Comparison of ENCODE assay signal across 9 cellular contexts in the genomic region with DNA sequence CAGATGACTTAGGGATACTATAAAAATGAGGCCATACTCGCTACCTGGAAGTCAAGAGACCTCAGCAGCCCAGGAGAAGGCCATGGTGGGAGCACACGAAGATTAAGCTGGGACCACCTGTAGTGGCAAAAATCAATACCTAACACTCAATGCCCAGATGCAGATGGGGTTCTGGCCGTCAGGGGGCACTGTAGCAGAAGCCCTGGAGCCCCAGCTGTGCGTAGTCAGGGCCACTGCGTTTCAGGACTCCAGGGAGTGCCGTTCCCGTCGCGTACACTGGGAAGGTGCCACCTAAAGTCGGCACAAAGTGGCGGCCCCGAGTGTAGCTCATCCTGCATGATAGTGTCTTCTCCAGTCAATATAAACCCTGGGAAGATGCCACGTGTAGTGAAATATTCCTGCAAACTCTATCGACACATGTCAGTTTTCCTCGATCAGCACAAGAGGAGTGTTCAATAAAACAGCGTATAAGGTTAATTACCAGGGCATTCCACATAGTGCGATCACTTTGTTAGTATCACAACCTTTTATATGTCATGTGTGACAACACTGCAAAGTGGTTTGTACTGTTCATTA.
A peak's percentile ranks its signal among the peaks of the same experiment; 100 is the strongest.
DNase-seq lines count a peak whose midpoint lies in the region; ATAC-seq, FAIRE-seq and TF ChIP-seq lines count a peak whose summit lies in the region.
"Had no signal": no experiment of that assay in that cellular context is flagged by ENCODE, and none has a peak within 500 bp of the region (broad histone marks: within the 10 kb centered on the region; RNA-seq: fewer than 3 reads in every experiment).

No MANE protein-coding gene starts in this region.

- H3K27ac ChIP-seq in keratinocyte (ENCODE audit: control insufficient read depth, insufficient read depth, low read length) = no peak overlapping the region
- H3K27ac ChIP-seq: SK-N-MC had no signal

- no peaks in the 10 kb centered on the region for H3K79me2 ChIP-seq in keratinocyte (ENCODE audit: control insufficient read depth, insufficient read depth, low read length)

- DNase-seq in AG09319 (ENCODE audit: extremely low read depth, low read depth) (no peak), HEK293T (ENCODE audit: extremely low spot score) (peak; percentile 49), anterior cingulate cortex (lab: John Stamatoyannopoulos, UW) (peak in 47 of 58 donors; percentile 4 to 75 (median 44)), keratinocyte (ENCODE audit: low read depth, low spot score) (no peak), frontal cortex (ENCODE audit: low spot score in 2 of 2) (no peak), amniotic stem cell (lab: John Stamatoyannopoulos, UW) (no peak)
- DNase-seq in activated effector memory CD4-positive, alpha-beta T cell treated with Interleukin-2 at 50 U/mL for 16 hours = no peak

- H3K4me1 ChIP-seq in keratinocyte (ENCODE audit: control insufficient read depth, extremely low read depth, insufficient read depth, low read length) = no peaks in the 10 kb centered on the region

- H2AFZ ChIP-seq in keratinocyte (ENCODE audit: control insufficient read depth, low read length) = no peak overlapping the region

- no peaks in the 10 kb centered on the region for H4K20me1 ChIP-seq in keratinocyte (ENCODE audit: control insufficient read depth, extremely low read depth, insufficient read depth, low read length)

- no peak overlapping the region for H3K9ac ChIP-seq in keratinocyte (ENCODE audit: control insufficient read depth, extremely low read depth, insufficient read depth, low read length)

- POLR2A ChIA-PET in HEK293T (lab: Yijun Ruan, JAX) = no interaction called here

- H3K27me3 ChIP-seq in keratinocyte (ENCODE audit: control insufficient read depth, extremely low read depth, insufficient read depth, low read length) = no peaks in the 10 kb centered on the region

- no peaks in the 10 kb centered on the region for H3K36me3 ChIP-seq in keratinocyte (ENCODE audit: control insufficient read depth in 2 of 2, extremely low read depth in 1 of 2, insufficient read depth in 2 of 2, low read length in 2 of 2)

- no peak for FAIRE-seq in keratinocyte (lab: Jason Lieb, UNC)
- FAIRE-seq in frontal cortex (lab: Jason Lieb, UNC) = no peak

- H3K4me2 ChIP-seq in keratinocyte (ENCODE audit: control insufficient read depth, extremely low read depth, insufficient read depth, low read depth, low read length) = no peak overlapping the region

- ATAC-seq in HG03159 (IDR thresholded peaks at IDR 0.05; ENCODE audit: unreplicated experiment) = no peak

- H3K9me3 ChIP-seq in keratinocyte (ENCODE audit: control insufficient read depth, low read depth, low read length) = no peaks in the 10 kb centered on the region

- CTCF ChIA-PET in HEK293T (lab: Yijun Ruan, JAX) = interaction anchor here (0.6 kb wide), 2 partner anchors 222 to 405 kb away, joined by 3 to 4 read pairs; no protein-coding TSS in a partner anchor

- TF ChIP-seq CTCF in AG09319 (IDR thresholded peaks at IDR 0.05; ENCODE audit: low read depth, low read length) (peak; percentile 42), keratinocyte (optimal IDR thresholded peaks at IDR 0.05 in 1 of 3, IDR thresholded peaks at IDR 0.05 in 1 of 3, conservative IDR thresholded peaks at IDR 0.05 in 1 of 3; ENCODE audit: extremely low read depth in 1 of 3, insufficient read depth in 2 of 3, low read length in 3 of 3) (peak; percentile 63 to 83 (median 81))

- dilution Hi-C loops in keratinocyte (cut with MboI; ENCODE audit: extremely low pct_ligation_motif_present, low sequenced_read_pairs) = no loop called here

- H3K9me1 ChIP-seq in keratinocyte (ENCODE audit: control insufficient read depth, extremely low read depth, insufficient read depth, low read length) = no peaks in the 10 kb centered on the region

- no peak overlapping the region for H3K4me3 ChIP-seq in keratinocyte (ENCODE audit: control insufficient read depth in 2 of 3, extremely low read depth in 1 of 3, insufficient read depth in 2 of 3, low read depth in 1 of 3, low read length in 3 of 3)
- H3K4me3 ChIP-seq: SK-N-MC had no signal

TF ChIP-seq in HEK293T, 16 proteins besides CTCF, POLR2A, EP300 and RAD21:
- TF ChIP-seq SUZ12 (IDR thresholded peaks at IDR 0.05) (no peak), ARNT (IDR thresholded peaks at IDR 0.05) (no peak), FOXK2 (IDR thresholded peaks at IDR 0.05) (no peak), LEF1 (IDR thresholded peaks at IDR 0.05; ENCODE audit: borderline replicate concordance) (no peak), ELF4 (IDR thresholded peaks at IDR 0.05) (no peak), NFRKB (IDR thresholded peaks at IDR 0.05) (no peak), L3MBTL2 (conservative IDR thresholded peaks at IDR 0.05) (no peak), ZNF384 (IDR thresholded peaks at IDR 0.05) (no peak), BHLHE40 (IDR thresholded peaks at IDR 0.05; ENCODE audit: borderline replicate concordance) (no peak), HDGF (IDR thresholded peaks at IDR 0.05; ENCODE audit: borderline replicate concordance) (no peak), FOXM1 (IDR thresholded peaks at IDR 0.05; ENCODE audit: borderline replicate concordance) (no peak), SP1 (IDR thresholded peaks at IDR 0.05) (no peak), CTBP1 (IDR thresholded peaks at IDR 0.05; ENCODE audit: borderline replicate concordance) (no peak), TARDBP (IDR thresholded peaks at IDR 0.05) (no peak), FOXA1 (IDR thresholded peaks at IDR 0.05) (no peak)
- TF ChIP-seq, protein P1, sequence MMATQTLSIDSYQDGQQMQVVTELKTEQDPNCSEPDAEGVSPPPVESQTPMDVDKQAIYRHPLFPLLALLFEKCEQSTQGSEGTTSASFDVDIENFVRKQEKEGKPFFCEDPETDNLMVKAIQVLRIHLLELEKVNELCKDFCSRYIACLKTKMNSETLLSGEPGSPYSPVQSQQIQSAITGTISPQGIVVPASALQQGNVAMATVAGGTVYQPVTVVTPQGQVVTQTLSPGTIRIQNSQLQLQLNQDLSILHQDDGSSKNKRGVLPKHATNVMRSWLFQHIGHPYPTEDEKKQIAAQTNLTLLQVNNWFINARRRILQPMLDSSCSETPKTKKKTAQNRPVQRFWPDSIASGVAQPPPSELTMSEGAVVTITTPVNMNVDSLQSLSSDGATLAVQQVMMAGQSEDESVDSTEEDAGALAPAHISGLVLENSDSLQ (IDR thresholded peaks at IDR 0.05) = no peak
TF ChIP-seq in HEK293T: peak in this region for 0.

Comparison
In these comparisons a context has a peak if more than half of its experiments do, and no peak if none do; other contexts are left out.
1. DNase-seq: peak in HEK293T (single experiment) and anterior cingulate cortex (47 of 58); none in AG09319 (single experiment), keratinocyte (single experiment), activated effector memory CD4-positive, alpha-beta T cell treated with Interleukin-2 at 50 U/mL for 16 hours (single experiment), frontal cortex (0 of 2) and amniotic stem cell (single experiment).